33 cellular contexts compared by ENCODE assay signal in genomic region chr10:131895116-131895515, GRCh38.
"Had no signal": no experiment of that assay in that cellular context is flagged by ENCODE, and none has a peak within 500 bp of the region (broad histone marks: within the 10 kb centered on the region; RNA-seq: fewer than 3 reads in every experiment).

No MANE protein-coding gene starts in this region.

- H3K9me3 ChIP-seq: adrenal gland, body of pancreas, breast epithelium had no signal

- H3K36me3 ChIP-seq: adrenal gland, brain microvascular endothelial cell, breast epithelium had no signal

- H3K4me3 ChIP-seq: adrenal gland, body of pancreas, breast epithelium had no signal

- H3K36me3 Mint-ChIP-seq: activated CD4-positive, alpha-beta memory T cell treated with anti-CD3 and anti-CD28 coated beads for 36 hours; activated naive CD4-positive, alpha-beta T cell treated with anti-CD3 and anti-CD28 coated beads, Interleukin-2, amount 50 U/mL, for 72 hours; activated naive CD8-positive, alpha-beta T cell treated with anti-CD3 and anti-CD28 coated beads for 36 hours had no signal

- H3K4me3 Mint-ChIP-seq: activated B cell treated with CpG ODN at 0.5 μM for 24 hours; activated CD4-positive, alpha-beta memory T cell treated with anti-CD3 and anti-CD28 coated beads for 36 hours; activated CD8-positive, alpha-beta T cell treated with anti-CD3 and anti-CD28 coated beads for 36 hours; activated naive CD4-positive, alpha-beta T cell treated with anti-CD3 and anti-CD28 coated beads for 36 hours; activated naive CD8-positive, alpha-beta T cell treated with anti-CD3 and anti-CD28 coated beads for 36 hours; activated T-cell treated with anti-CD3 and anti-CD28 coated beads, Interleukin-2, amount 50 U/mL, for 4 hours; activated T-cell treated with anti-CD3 and anti-CD28 coated beads, Interleukin-2, amount 50 U/mL, for 72 hours; activated T-helper 1 cell treated with anti-CD3 and anti-CD28 coated beads, Interleukin-12 subunit alpha, Interleukin-12 subunit beta, Interleukin-2, Interleukin-4 antibody, amounts not matched to agents 30 ng/mL and 10 ng/mL and 1 ng/mL, durations not matched to agents 14 hours and 24 hours and 36 hours; activated T-helper 17 cell treated with anti-CD3 and anti-CD28 coated beads, Interleukin-2, amount 50 U/mL, for 72 hours; T-helper 1 cell treated with Interleukin-12 subunit alpha and Interleukin-12 subunit beta and Interleukin-4 antibody, amounts not matched to agents 30 μg/mL and 1 μg/mL, for 36 hours; T-helper 2 cell treated with Interferon-gamma antibody and Interleukin-4, amounts not matched to agents 5 μg/mL and 100 μg/mL, for 36 hours had no signal

- H3K27me3 ChIP-seq: adrenal gland, body of pancreas had no signal

- H3K4me1 ChIP-seq: breast epithelium had no signal

- DNase-seq: activated B cell treated with CpG ODN at 0.5 μM for 24 hours; activated CD4-positive, alpha-beta memory T cell treated with anti-CD3 and anti-CD28 coated beads for 36 hours; activated CD4-positive, alpha-beta T cell treated with anti-CD3 and anti-CD28 coated beads for 4 hours; activated CD4-positive, alpha-beta T cell treated with anti-CD3 and anti-CD28 coated beads, Interleukin-2, amount 50 U/mL, for 1 hour; activated CD4-positive, alpha-beta T cell treated with anti-CD3 and anti-CD28 coated beads, Interleukin-2, amount 50 U/mL, for 4 hours; activated CD4-positive, CD25-positive, alpha-beta regulatory T cell treated with anti-CD3 and anti-CD28 coated beads, Interleukin-2, amount 50 U/mL, for 72 hours; activated CD8-positive, alpha-beta memory T cell treated with anti-CD3 and anti-CD28 coated beads, Interleukin-2, amount 50 U/mL, for 4 hours; activated CD8-positive, alpha-beta T cell treated with anti-CD3 and anti-CD28 coated beads for 36 hours; activated gamma-delta T cell treated with Interleukin-2 at 50 U/mL for 16 hours; activated naive CD4-positive, alpha-beta T cell; activated naive CD4-positive, alpha-beta T cell treated with anti-CD3 and anti-CD28 coated beads for 36 hours; activated naive CD4-positive, alpha-beta T cell treated with anti-CD3 and anti-CD28 coated beads, Interleukin-2, amount 50 U/mL, for 16 hours; activated naive CD8-positive, alpha-beta T cell treated with anti-CD3 and anti-CD28 coated beads for 36 hours; activated T-cell treated with anti-CD3 and anti-CD28 coated beads for 4 hours; activated T-cell treated with anti-CD3 and anti-CD28 coated beads, Interleukin-2, amount 50 U/mL, for 1 hour; activated T-cell treated with anti-CD3 and anti-CD28 coated beads, Interleukin-2, amount 50 U/mL, for 4 hours; activated T-cell treated with anti-CD3 and anti-CD28 coated beads, Interleukin-2, amount 50 U/mL, for 72 hours; adrenal gland; amniotic stem cell; body of pancreas; brain microvascular endothelial cell; central memory CD4-positive, alpha-beta T cell; SW 1271; T-helper 1 cell; T-helper 2 cell; T-helper 9 cell had no signal

- ATAC-seq: activated CD8-positive, alpha-beta T cell treated with anti-CD3 and anti-CD28 coated beads for 36 hours; activated naive CD4-positive, alpha-beta T cell treated with anti-CD3 and anti-CD28 coated beads, Interleukin-2, amount 50 U/mL, for 72 hours; activated T-cell treated with anti-CD3 and anti-CD28 coated beads, Interleukin-2, amount 50 U/mL, for 4 hours; activated T-cell treated with anti-CD3 and anti-CD28 coated beads, Interleukin-2, amount 50 U/mL, for 72 hours; activated T-helper 17 cell treated with anti-CD3 and anti-CD28 coated beads, Interleukin-2, amount 50 U/mL, for 72 hours; body of pancreas had no signal

- H3K27ac Mint-ChIP-seq: activated B cell treated with CpG ODN at 0.5 μM for 24 hours; activated CD4-positive, alpha-beta memory T cell treated with anti-CD3 and anti-CD28 coated beads for 36 hours; activated CD8-positive, alpha-beta T cell treated with anti-CD3 and anti-CD28 coated beads for 36 hours; activated naive CD8-positive, alpha-beta T cell treated with anti-CD3 and anti-CD28 coated beads for 36 hours; activated T-helper 1 cell treated with anti-CD3 and anti-CD28 coated beads, Interleukin-12 subunit alpha, Interleukin-12 subunit beta, Interleukin-2, Interleukin-4 antibody, amounts not matched to agents 30 ng/mL and 10 ng/mL and 1 ng/mL, durations not matched to agents 14 hours and 24 hours and 36 hours; activated T-helper 17 cell treated with anti-CD3 and anti-CD28 coated beads, Interleukin-2, amount 50 U/mL, for 72 hours; T-helper 1 cell treated with Interleukin-12 subunit alpha and Interleukin-12 subunit beta and Interleukin-4 antibody, amounts not matched to agents 30 μg/mL and 1 μg/mL, for 36 hours; T-helper 2 cell treated with Interferon-gamma antibody and Interleukin-4, amounts not matched to agents 5 μg/mL and 100 μg/mL, for 36 hours had no signal

- H3K27ac ChIP-seq: adrenal gland, body of pancreas, brain microvascular endothelial cell, breast epithelium, VCaP had no signal

- H3K9me3 Mint-ChIP-seq: activated B cell treated with CpG ODN at 0.5 μM for 24 hours; activated CD4-positive, alpha-beta memory T cell treated with anti-CD3 and anti-CD28 coated beads for 36 hours; activated CD8-positive, alpha-beta T cell treated with anti-CD3 and anti-CD28 coated beads for 36 hours; activated naive CD4-positive, alpha-beta T cell treated with anti-CD3 and anti-CD28 coated beads for 36 hours; activated naive CD4-positive, alpha-beta T cell treated with anti-CD3 and anti-CD28 coated beads, Interleukin-2, amount 50 U/mL, for 72 hours; activated naive CD8-positive, alpha-beta T cell treated with anti-CD3 and anti-CD28 coated beads for 36 hours; activated T-cell treated with anti-CD3 and anti-CD28 coated beads, Interleukin-2, amount 50 U/mL, for 4 hours; activated T-cell treated with anti-CD3 and anti-CD28 coated beads, Interleukin-2, amount 50 U/mL, for 72 hours; activated T-helper 1 cell treated with anti-CD3 and anti-CD28 coated beads, Interleukin-12 subunit alpha, Interleukin-12 subunit beta, Interleukin-2, Interleukin-4 antibody, amounts not matched to agents 30 ng/mL and 10 ng/mL and 1 ng/mL, durations not matched to agents 14 hours and 24 hours and 36 hours; activated T-helper 17 cell treated with anti-CD3 and anti-CD28 coated beads, Interleukin-2, amount 50 U/mL, for 72 hours; T-helper 1 cell treated with Interleukin-12 subunit alpha and Interleukin-12 subunit beta and Interleukin-4 antibody, amounts not matched to agents 30 μg/mL and 1 μg/mL, for 36 hours; T-helper 2 cell treated with Interferon-gamma antibody and Interleukin-4, amounts not matched to agents 5 μg/mL and 100 μg/mL, for 36 hours had no signal
